In the genomic region with DNA sequence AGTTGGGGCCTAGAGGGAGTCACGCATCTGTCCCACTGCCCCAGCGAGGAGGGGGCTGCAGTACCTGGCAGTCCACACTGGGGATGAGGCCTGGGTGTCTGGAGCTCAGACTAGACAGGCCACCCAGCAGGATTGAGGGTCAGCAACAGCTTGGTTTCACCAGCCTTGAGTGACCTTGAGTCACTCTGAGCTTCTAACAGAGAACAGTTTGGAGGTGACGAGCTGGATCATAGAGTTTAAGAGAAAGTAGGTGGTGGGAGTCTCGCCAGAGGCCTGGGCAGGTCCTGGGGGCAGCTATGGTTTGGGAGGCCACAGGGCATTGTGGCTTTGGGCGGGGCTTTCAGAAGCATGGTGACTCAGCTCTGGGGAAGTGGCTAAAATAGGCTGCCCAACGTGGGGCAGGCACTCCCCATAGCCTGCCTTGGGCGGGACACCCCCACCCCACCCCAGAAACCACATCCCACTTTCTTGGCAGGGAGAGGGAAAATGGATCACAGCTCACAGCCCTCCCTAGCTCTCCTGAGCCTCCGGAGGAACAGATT, we compare ENCODE assay signal across 1 cellular context.
TF ChIP-seq lines count a peak whose summit lies in the region.

No MANE protein-coding gene starts in this region.

TF ChIP-seq in GM12878, 131 proteins besides CTCF, POLR2A, EP300 and RAD21 (continued from another document and continues in another):
- TF ChIP-seq CHD2 (IDR thresholded peaks at IDR 0.05; ENCODE audit: borderline replicate concordance, low read depth, low read length), result no peak
- TF ChIP-seq SMAD1 (IDR thresholded peaks at IDR 0.05; ENCODE audit: low read depth, partially characterized antibody), result no peak
- peak; percentile 59 for TF ChIP-seq MEF2B (IDR thresholded peaks at IDR 0.05; ENCODE audit: partially characterized antibody, poor library complexity, severe bottlenecking)
- no peak for TF ChIP-seq TCF7 (IDR thresholded peaks at IDR 0.05; ENCODE audit: borderline replicate concordance)
- no peak for TF ChIP-seq MYB (IDR thresholded peaks at IDR 0.05; ENCODE audit: borderline replicate concordance, low read depth, low read length)
- TF ChIP-seq CHD1 (IDR thresholded peaks at IDR 0.05; ENCODE audit: low read depth, low read length), result no peak
- TF ChIP-seq NRF1 (conservative IDR thresholded peaks at IDR 0.05; ENCODE audit: low read depth, low read length), result no peak
- TF ChIP-seq ATF7 (IDR thresholded peaks at IDR 0.05; ENCODE audit: low read depth), result peak; percentile 35; the same call in 1 of the 2 replicates
- no peak for TF ChIP-seq POLR2AphosphoS5 (IDR thresholded peaks at IDR 0.05; ENCODE audit: low read length)
- no peak for TF ChIP-seq SREBF1 (IDR thresholded peaks at IDR 0.05; ENCODE audit: low read length)
- TF ChIP-seq KAT2A (conservative IDR thresholded peaks at IDR 0.05; ENCODE audit: control insufficient read depth, low read depth, low read length), result no peak
- no peak for TF ChIP-seq ZNF207 (IDR thresholded peaks at IDR 0.05; ENCODE audit: borderline replicate concordance)
- no peak for TF ChIP-seq RCOR1 (conservative IDR thresholded peaks at IDR 0.05; ENCODE audit: low read depth, low read length)
- no peak for TF ChIP-seq SIN3A (IDR thresholded peaks at IDR 0.05; ENCODE audit: low read depth, low read length)
- TF ChIP-seq SRF (IDR thresholded peaks at IDR 0.05; ENCODE audit: low read depth in 2 of 2, low read length in 2 of 2), result peak in 1 of 2 experiments; percentile 29; a peak in 1 of 4 replicates
- TF ChIP-seq, protein P1, sequence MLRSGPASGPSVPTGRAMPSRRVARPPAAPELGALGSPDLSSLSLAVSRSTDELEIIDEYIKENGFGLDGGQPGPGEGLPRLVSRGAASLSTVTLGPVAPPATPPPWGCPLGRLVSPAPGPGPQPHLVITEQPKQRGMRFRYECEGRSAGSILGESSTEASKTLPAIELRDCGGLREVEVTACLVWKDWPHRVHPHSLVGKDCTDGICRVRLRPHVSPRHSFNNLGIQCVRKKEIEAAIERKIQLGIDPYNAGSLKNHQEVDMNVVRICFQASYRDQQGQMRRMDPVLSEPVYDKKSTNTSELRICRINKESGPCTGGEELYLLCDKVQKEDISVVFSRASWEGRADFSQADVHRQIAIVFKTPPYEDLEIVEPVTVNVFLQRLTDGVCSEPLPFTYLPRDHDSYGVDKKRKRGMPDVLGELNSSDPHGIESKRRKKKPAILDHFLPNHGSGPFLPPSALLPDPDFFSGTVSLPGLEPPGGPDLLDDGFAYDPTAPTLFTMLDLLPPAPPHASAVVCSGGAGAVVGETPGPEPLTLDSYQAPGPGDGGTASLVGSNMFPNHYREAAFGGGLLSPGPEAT (IDR thresholded peaks at IDR 0.05; ENCODE audit: low read depth), result peak; percentile 33; the same call in 1 of the 2 replicates
- no peak for TF ChIP-seq EZH2 (IDR thresholded peaks at IDR 0.05; ENCODE audit: borderline replicate concordance, control insufficient read depth, low read depth, low read length)
- TF ChIP-seq EED (IDR thresholded peaks at IDR 0.05; ENCODE audit: low read depth), result peak; percentile 29; the same call in 1 of the 2 replicates
- no peak for TF ChIP-seq SUZ12 (IDR thresholded peaks at IDR 0.05; ENCODE audit: unreplicated experiment)
- TF ChIP-seq, protein P2, sequence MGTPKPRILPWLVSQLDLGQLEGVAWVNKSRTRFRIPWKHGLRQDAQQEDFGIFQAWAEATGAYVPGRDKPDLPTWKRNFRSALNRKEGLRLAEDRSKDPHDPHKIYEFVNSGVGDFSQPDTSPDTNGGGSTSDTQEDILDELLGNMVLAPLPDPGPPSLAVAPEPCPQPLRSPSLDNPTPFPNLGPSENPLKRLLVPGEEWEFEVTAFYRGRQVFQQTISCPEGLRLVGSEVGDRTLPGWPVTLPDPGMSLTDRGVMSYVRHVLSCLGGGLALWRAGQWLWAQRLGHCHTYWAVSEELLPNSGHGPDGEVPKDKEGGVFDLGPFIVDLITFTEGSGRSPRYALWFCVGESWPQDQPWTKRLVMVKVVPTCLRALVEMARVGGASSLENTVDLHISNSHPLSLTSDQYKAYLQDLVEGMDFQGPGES (IDR thresholded peaks at IDR 0.05), result no peak
- no peak for TF ChIP-seq MYC (IDR thresholded peaks at IDR 0.05; ENCODE audit: insufficient read depth, insufficient read length, insufficient replicate concordance, low read length, severe bottlenecking)
- no peak for TF ChIP-seq ZNF24 (IDR thresholded peaks at IDR 0.05)
- TF ChIP-seq, protein P3, sequence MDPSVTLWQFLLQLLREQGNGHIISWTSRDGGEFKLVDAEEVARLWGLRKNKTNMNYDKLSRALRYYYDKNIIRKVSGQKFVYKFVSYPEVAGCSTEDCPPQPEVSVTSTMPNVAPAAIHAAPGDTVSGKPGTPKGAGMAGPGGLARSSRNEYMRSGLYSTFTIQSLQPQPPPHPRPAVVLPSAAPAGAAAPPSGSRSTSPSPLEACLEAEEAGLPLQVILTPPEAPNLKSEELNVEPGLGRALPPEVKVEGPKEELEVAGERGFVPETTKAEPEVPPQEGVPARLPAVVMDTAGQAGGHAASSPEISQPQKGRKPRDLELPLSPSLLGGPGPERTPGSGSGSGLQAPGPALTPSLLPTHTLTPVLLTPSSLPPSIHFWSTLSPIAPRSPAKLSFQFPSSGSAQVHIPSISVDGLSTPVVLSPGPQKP (IDR thresholded peaks at IDR 0.05; ENCODE audit: low read depth, low read length), result no peak
- no peak for TF ChIP-seq NFIC (IDR thresholded peaks at IDR 0.05; ENCODE audit: low read depth, low read length)
- TF ChIP-seq, protein P4, sequence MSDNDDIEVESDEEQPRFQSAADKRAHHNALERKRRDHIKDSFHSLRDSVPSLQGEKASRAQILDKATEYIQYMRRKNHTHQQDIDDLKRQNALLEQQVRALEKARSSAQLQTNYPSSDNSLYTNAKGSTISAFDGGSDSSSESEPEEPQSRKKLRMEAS (IDR thresholded peaks at IDR 0.05; ENCODE audit: low read depth, low read length), result no peak
- no peak; the same call in 1 of the 2 replicates for TF ChIP-seq PAX5 (IDR thresholded peaks at IDR 0.05; ENCODE audit: borderline replicate concordance, low read depth, low read length)
- no peak for TF ChIP-seq MEF2A (IDR thresholded peaks at IDR 0.05; ENCODE audit: insufficient read depth, low read depth, low read length)
- TF ChIP-seq ESRRA (IDR thresholded peaks at IDR 0.05; ENCODE audit: low read length), result no peak
- TF ChIP-seq, protein P5, sequence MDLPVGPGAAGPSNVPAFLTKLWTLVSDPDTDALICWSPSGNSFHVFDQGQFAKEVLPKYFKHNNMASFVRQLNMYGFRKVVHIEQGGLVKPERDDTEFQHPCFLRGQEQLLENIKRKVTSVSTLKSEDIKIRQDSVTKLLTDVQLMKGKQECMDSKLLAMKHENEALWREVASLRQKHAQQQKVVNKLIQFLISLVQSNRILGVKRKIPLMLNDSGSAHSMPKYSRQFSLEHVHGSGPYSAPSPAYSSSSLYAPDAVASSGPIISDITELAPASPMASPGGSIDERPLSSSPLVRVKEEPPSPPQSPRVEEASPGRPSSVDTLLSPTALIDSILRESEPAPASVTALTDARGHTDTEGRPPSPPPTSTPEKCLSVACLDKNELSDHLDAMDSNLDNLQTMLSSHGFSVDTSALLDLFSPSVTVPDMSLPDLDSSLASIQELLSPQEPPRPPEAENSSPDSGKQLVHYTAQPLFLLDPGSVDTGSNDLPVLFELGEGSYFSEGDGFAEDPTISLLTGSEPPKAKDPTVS (IDR thresholded peaks at IDR 0.05; ENCODE audit: low read depth, low read length), result no peak
- no peak for TF ChIP-seq RFX5 (IDR thresholded peaks at IDR 0.05; ENCODE audit: low read depth, low read length)
- no peak for TF ChIP-seq MXI1 (IDR thresholded peaks at IDR 0.05; ENCODE audit: low read depth, low read length)
- TF ChIP-seq IRF4 (IDR thresholded peaks at IDR 0.05; ENCODE audit: low read depth, low read length), result no peak
- TF ChIP-seq CBX5 (IDR thresholded peaks at IDR 0.05; ENCODE audit: low read depth), result no peak
- no peak for TF ChIP-seq SREBF2 (IDR thresholded peaks at IDR 0.05; ENCODE audit: low read length)
- TF ChIP-seq, protein P6, sequence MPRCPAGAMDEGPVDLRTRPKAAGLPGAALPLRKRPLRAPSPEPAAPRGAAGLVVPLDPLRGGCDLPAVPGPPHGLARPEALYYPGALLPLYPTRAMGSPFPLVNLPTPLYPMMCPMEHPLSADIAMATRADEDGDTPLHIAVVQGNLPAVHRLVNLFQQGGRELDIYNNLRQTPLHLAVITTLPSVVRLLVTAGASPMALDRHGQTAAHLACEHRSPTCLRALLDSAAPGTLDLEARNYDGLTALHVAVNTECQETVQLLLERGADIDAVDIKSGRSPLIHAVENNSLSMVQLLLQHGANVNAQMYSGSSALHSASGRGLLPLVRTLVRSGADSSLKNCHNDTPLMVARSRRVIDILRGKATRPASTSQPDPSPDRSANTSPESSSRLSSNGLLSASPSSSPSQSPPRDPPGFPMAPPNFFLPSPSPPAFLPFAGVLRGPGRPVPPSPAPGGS (IDR thresholded peaks at IDR 0.05; ENCODE audit: borderline replicate concordance, insufficient read depth, low read depth, low read length, poor library complexity, severe bottlenecking), result no peak
- TF ChIP-seq SIX5 (IDR thresholded peaks at IDR 0.05; ENCODE audit: low read depth, low read length, severe bottlenecking), result no peak
- TF ChIP-seq, protein P7, sequence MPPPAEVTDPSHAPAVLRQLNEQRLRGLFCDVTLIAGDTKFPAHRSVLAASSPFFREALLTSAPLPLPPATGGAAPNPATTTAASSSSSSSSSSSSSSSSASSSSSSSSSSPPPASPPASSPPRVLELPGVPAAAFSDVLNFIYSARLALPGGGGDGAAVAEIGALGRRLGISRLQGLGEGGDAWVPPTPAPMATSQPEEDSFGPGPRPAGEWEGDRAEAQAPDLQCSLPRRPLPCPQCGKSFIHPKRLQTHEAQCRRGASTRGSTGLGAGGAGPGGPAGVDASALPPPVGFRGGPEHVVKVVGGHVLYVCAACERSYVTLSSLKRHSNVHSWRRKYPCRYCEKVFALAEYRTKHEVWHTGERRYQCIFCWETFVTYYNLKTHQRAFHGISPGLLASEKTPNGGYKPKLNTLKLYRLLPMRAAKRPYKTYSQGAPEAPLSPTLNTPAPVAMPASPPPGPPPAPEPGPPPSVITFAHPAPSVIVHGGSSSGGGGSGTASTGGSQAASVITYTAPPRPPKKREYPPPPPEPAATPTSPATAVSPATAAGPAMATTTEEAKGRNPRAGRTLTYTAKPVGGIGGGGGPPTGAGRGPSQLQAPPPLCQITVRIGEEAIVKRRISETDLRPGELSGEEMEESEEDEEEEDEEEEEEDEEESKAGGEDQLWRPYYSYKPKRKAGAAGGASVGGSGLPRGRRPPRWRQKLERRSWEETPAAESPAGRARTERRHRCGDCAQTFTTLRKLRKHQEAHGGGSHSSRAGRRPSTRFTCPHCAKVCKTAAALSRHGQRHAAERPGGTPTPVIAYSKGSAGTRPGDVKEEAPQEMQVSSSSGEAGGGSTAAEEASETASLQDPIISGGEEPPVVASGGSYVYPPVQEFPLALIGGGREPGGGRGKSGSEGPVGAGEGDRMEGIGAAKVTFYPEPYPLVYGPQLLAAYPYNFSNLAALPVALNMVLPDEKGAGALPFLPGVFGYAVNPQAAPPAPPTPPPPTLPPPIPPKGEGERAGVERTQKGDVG (CRISPR knock-in tag; IDR thresholded peaks at IDR 0.05), result no peak
- TF ChIP-seq CREM (IDR thresholded peaks at IDR 0.05; ENCODE audit: low read depth), result no peak
- TF ChIP-seq, protein P8, sequence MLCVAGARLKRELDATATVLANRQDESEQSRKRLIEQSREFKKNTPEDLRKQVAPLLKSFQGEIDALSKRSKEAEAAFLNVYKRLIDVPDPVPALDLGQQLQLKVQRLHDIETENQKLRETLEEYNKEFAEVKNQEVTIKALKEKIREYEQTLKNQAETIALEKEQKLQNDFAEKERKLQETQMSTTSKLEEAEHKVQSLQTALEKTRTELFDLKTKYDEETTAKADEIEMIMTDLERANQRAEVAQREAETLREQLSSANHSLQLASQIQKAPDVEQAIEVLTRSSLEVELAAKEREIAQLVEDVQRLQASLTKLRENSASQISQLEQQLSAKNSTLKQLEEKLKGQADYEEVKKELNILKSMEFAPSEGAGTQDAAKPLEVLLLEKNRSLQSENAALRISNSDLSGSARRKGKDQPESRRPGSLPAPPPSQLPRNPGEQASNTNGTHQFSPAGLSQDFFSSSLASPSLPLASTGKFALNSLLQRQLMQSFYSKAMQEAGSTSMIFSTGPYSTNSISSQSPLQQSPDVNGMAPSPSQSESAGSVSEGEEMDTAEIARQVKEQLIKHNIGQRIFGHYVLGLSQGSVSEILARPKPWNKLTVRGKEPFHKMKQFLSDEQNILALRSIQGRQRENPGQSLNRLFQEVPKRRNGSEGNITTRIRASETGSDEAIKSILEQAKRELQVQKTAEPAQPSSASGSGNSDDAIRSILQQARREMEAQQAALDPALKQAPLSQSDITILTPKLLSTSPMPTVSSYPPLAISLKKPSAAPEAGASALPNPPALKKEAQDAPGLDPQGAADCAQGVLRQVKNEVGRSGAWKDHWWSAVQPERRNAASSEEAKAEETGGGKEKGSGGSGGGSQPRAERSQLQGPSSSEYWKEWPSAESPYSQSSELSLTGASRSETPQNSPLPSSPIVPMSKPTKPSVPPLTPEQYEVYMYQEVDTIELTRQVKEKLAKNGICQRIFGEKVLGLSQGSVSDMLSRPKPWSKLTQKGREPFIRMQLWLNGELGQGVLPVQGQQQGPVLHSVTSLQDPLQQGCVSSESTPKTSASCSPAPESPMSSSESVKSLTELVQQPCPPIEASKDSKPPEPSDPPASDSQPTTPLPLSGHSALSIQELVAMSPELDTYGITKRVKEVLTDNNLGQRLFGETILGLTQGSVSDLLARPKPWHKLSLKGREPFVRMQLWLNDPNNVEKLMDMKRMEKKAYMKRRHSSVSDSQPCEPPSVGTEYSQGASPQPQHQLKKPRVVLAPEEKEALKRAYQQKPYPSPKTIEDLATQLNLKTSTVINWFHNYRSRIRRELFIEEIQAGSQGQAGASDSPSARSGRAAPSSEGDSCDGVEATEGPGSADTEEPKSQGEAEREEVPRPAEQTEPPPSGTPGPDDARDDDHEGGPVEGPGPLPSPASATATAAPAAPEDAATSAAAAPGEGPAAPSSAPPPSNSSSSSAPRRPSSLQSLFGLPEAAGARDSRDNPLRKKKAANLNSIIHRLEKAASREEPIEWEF (IDR thresholded peaks at IDR 0.05; ENCODE audit: insufficient replicate concordance, low read depth, low read length), result no peak
- TF ChIP-seq POU2F2 (IDR thresholded peaks at IDR 0.05; ENCODE audit: borderline replicate concordance, low read depth, low read length), result no peak; the same call in 2 of the 3 replicates
- no peak for TF ChIP-seq NFYA (IDR thresholded peaks at IDR 0.05; ENCODE audit: borderline replicate concordance, low read depth, low read length)
- no peak for TF ChIP-seq KDM1A (IDR thresholded peaks at IDR 0.05; ENCODE audit: borderline replicate concordance)
- no peak for TF ChIP-seq FOXK2 (IDR thresholded peaks at IDR 0.05)
- TF ChIP-seq, protein P9, sequence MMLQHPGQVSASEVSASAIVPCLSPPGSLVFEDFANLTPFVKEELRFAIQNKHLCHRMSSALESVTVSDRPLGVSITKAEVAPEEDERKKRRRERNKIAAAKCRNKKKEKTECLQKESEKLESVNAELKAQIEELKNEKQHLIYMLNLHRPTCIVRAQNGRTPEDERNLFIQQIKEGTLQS (IDR thresholded peaks at IDR 0.05; ENCODE audit: borderline replicate concordance, extremely low read depth, low read depth, low read length), result no peak
- no peak for TF ChIP-seq NR2C2 (IDR thresholded peaks at IDR 0.05; ENCODE audit: borderline replicate concordance, control insufficient read depth, insufficient read length, low read depth)
- TF ChIP-seq SMARCA5 (IDR thresholded peaks at IDR 0.05), result no peak
